12 cellular contexts compared by ENCODE assay signal in genomic region chr13:24178847-24179845, GRCh38. TPM values are rescaled to one million over a fixed set of nuclear protein-coding genes. Genes with fewer than 3 reads are reported as not detected.
DNase-seq lines count a peak whose midpoint lies in the region; ATAC-seq and TF ChIP-seq lines count a peak whose summit lies in the region.
"Had no signal": no experiment of that assay in that cellular context is flagged by ENCODE, and none has a peak within 500 bp of the region (broad histone marks: within the 10 kb centered on the region; RNA-seq: fewer than 3 reads in every experiment).

No MANE protein-coding gene starts in this region.

- no peak for TF ChIP-seq EP300 in suprapubic skin (IDR thresholded peaks at IDR 0.05)

- TF ChIP-seq POLR2A in suprapubic skin (IDR thresholded peaks at IDR 0.05), result no peak

- H3K27ac Mint-ChIP-seq in activated CD8-positive, alpha-beta memory T cell treated with anti-CD3 and anti-CD28 coated beads, Interleukin-2, amount 10 ng/mL, durations not matched to agents 7 days and 5 days, result no peak overlapping the region
- H3K27ac Mint-ChIP-seq: immature natural killer cell had no signal

- TF ChIP-seq CTCF in smooth muscle cell (IDR thresholded peaks at IDR 0.05; ENCODE audit: borderline replicate concordance, insufficient read depth, poor library complexity, severe bottlenecking) (no peak), suprapubic skin (IDR thresholded peaks at IDR 0.05) (no peak)

- H3K79me2 ChIP-seq in smooth muscle cell (ENCODE audit: low read depth), result no peaks in the 10 kb centered on the region

- H3K4me1 ChIP-seq in smooth muscle cell (ENCODE audit: low read depth) (no peaks in the 10 kb centered on the region), suprapubic skin (peaks cover 15% of the 10 kb centered on the region)
- H3K4me1 ChIP-seq: psoas muscle had no signal

- no peak overlapping the region for H2AFZ ChIP-seq in smooth muscle cell (ENCODE audit: low read depth)

- H3K4me1 Mint-ChIP-seq in activated CD8-positive, alpha-beta memory T cell treated with anti-CD3 and anti-CD28 coated beads, Interleukin-2, amount 10 ng/mL, durations not matched to agents 7 days and 5 days, result peaks cover 33% of the 10 kb centered on the region

- H3K9ac ChIP-seq in smooth muscle cell (ENCODE audit: low read depth), result no peak overlapping the region

- DNase-seq in activated CD8-positive, alpha-beta memory T cell treated with anti-CD3 and anti-CD28 coated beads, Interleukin-2, amount 10 ng/mL, durations not matched to agents 7 days and 5 days, result no peak
- no peak for DNase-seq in activated CD8-positive, alpha-beta memory T cell treated with anti-CD3 and anti-CD28 coated beads, Interleukin-2, amount 50 U/mL, for 4 hours
- DNase-seq in NCI-H524 (lab: John Stamatoyannopoulos, UW) (peak; percentile 52 to 62), dermis blood vessel endothelial cell (peak; percentile 59), smooth muscle cell (lab: John Stamatoyannopoulos, UW; ENCODE audit: unreplicated experiment) (no peak), NCI-H2029 treated with DMSO at 0.1 percent for 48 hours (lab: John Stamatoyannopoulos, UW) (no peak), suprapubic skin (ENCODE audit: low spot score in 2 of 2) (no peak)
- DNase-seq: activated gamma-delta T cell treated with Interleukin-2 at 50 U/mL for 16 hours, DMS153, immature natural killer cell, psoas muscle had no signal

- H3F3A ChIP-seq in smooth muscle cell (ENCODE audit: low read depth), result no peaks in the 10 kb centered on the region

- CTCF ChIA-PET in activated CD8-positive, alpha-beta memory T cell treated with anti-CD3 and anti-CD28 coated beads, Interleukin-2, amount 10 ng/mL, durations not matched to agents 7 days and 5 days (lab: Charles Lee), result interaction anchor here (0.8 to 2.6 kb wide), 3 partner anchors 12 to 126 kb away, joined by 3 to 6 read pairs (median 5); no protein-coding TSS in a partner anchor

- H3K27ac ChIP-seq in smooth muscle cell (ENCODE audit: low read depth), result peak overlapping the region; percentile 67
- H3K27ac ChIP-seq in suprapubic skin, result no peak overlapping the region
- H3K27ac ChIP-seq: psoas muscle had no signal

- ATAC-seq in activated CD8-positive, alpha-beta memory T cell treated with anti-CD3 and anti-CD28 coated beads, Interleukin-2, amount 10 ng/mL, durations not matched to agents 7 days and 5 days, result peak; percentile 65
- no peak for ATAC-seq in HG02678 (IDR thresholded peaks at IDR 0.05; ENCODE audit: unreplicated experiment)
- ATAC-seq: psoas muscle had no signal

- WGBS in smooth muscle cell (ENCODE audit: low lambda C conversion rate), result 85% methylated on average over 3 of the region's 3 CpGs
- WGBS in suprapubic skin, result 77% methylated on average over 3 of the region's 3 CpGs

- peaks cover 12% of the 10 kb centered on the region for H3K27me3 Mint-ChIP-seq in activated CD8-positive, alpha-beta memory T cell treated with anti-CD3 and anti-CD28 coated beads, Interleukin-2, amount 10 ng/mL, durations not matched to agents 7 days and 5 days

- H3K4me3 ChIP-seq in smooth muscle cell (no peak overlapping the region), suprapubic skin (no peak overlapping the region)
- H3K4me3 ChIP-seq: psoas muscle had no signal

- no peak overlapping the region for H3K4me2 ChIP-seq in smooth muscle cell

- no peaks in the 10 kb centered on the region for H4K20me1 ChIP-seq in smooth muscle cell (ENCODE audit: low read depth)

- H3K9me3 Mint-ChIP-seq in activated CD8-positive, alpha-beta memory T cell treated with anti-CD3 and anti-CD28 coated beads, Interleukin-2, amount 10 ng/mL, durations not matched to agents 7 days and 5 days (ENCODE audit: low read depth), result peaks cover 5% of the 10 kb centered on the region

- no peak overlapping the region for H3K4me3 Mint-ChIP-seq in activated CD8-positive, alpha-beta memory T cell treated with anti-CD3 and anti-CD28 coated beads, Interleukin-2, amount 10 ng/mL, durations not matched to agents 7 days and 5 days
- H3K4me3 Mint-ChIP-seq: immature natural killer cell had no signal

- no peaks in the 10 kb centered on the region for H3K36me3 ChIP-seq in smooth muscle cell (ENCODE audit: low read depth)
- H3K36me3 ChIP-seq in suprapubic skin, result no peaks in the 10 kb centered on the region

- peaks cover 23% of the 10 kb centered on the region for H3K36me3 Mint-ChIP-seq in activated CD8-positive, alpha-beta memory T cell treated with anti-CD3 and anti-CD28 coated beads, Interleukin-2, amount 10 ng/mL, durations not matched to agents 7 days and 5 days

- H3K27me3 ChIP-seq in smooth muscle cell (ENCODE audit: low read depth) (no peaks in the 10 kb centered on the region), suprapubic skin (no peaks in the 10 kb centered on the region)

- H3K9me3 ChIP-seq in smooth muscle cell (replicated peaks; ENCODE audit: low read depth) (no peaks in the 10 kb centered on the region), suprapubic skin (no peaks in the 10 kb centered on the region)
- H3K9me3 ChIP-seq: psoas muscle had no signal

RNA-seq across cellular contexts. Expression of gene SPATA13, which starts 18.6 kb away (rescaled TPM):
- 10 to 100 TPM; 51.0 to 57.8 TPM for total RNA-seq in activated CD8-positive, alpha-beta memory T cell treated with anti-CD3 and anti-CD28 coated beads, Interleukin-2, amount 10 ng/mL, durations not matched to agents 7 days and 5 days
- 2.4 and 2.6 TPM in 2 replicates for total RNA-seq in dermis blood vessel endothelial cell
- 14.6 and 16.6 TPM in 2 replicates for total RNA-seq in smooth muscle cell
- polyA plus RNA-seq in smooth muscle cell, result 3.8 and 7.1 TPM in 2 replicates
- 10 to 100 TPM; 26.5 to 64.2 (median 31.6) TPM for total RNA-seq in suprapubic skin

Comparison
In these comparisons a context has a peak if more than half of its experiments do, and no peak if none do; other contexts are left out.
1. DNase-seq: peak in NCI-H524 (2 of 2) and dermis blood vessel endothelial cell (single experiment); none in activated CD8-positive, alpha-beta memory T cell treated with anti-CD3 and anti-CD28 coated beads, Interleukin-2, amount 10 ng/mL, durations not matched to agents 7 days and 5 days (single experiment), activated CD8-positive, alpha-beta memory T cell treated with anti-CD3 and anti-CD28 coated beads, Interleukin-2, amount 50 U/mL, for 4 hours (single experiment), smooth muscle cell (single experiment), NCI-H2029 treated with DMSO at 0.1 percent for 48 hours (single experiment) and suprapubic skin (0 of 2).